In genomic region chr1:111483166-111483565, GRCh38 we compare ENCODE assay signal across 14 cellular contexts. TPM values are rescaled to one million over a fixed set of nuclear protein-coding genes. Genes with fewer than 3 reads are reported as not detected.
"Had no signal": no experiment of that assay in that cellular context is flagged by ENCODE, and none has a peak within 500 bp of the region (broad histone marks: within the 10 kb centered on the region; RNA-seq: fewer than 3 reads in every experiment).

No MANE protein-coding gene starts in this region.

- H3K27me3 ChIP-seq: cardiac muscle cell, gastroesophageal sphincter, pancreas, tibial nerve had no signal

- H3K4me3 ChIP-seq: cardiac muscle cell, gastroesophageal sphincter, heart right ventricle, lower lobe of right lung, pancreas, tibial nerve had no signal

- ATAC-seq: activated T-cell treated with anti-CD3 and anti-CD28 coated beads, Interleukin-2, amount 50 U/mL, for 72 hours; gastroesophageal sphincter; lower lobe of right lung; pancreas had no signal

- H3K9me3 ChIP-seq: gastroesophageal sphincter, heart right ventricle, lower lobe of right lung, pancreas, tibial nerve had no signal

- H3K36me3 ChIP-seq: cardiac muscle cell, pancreas had no signal

- H3K4me1 ChIP-seq: pancreas had no signal

- DNase-seq: activated CD4-positive, alpha-beta T cell treated with anti-CD3 and anti-CD28 coated beads, Interleukin-2, amount 10 ng/mL, durations not matched to agents 7 days and 5 days; activated CD8-positive, alpha-beta memory T cell treated with anti-CD3 and anti-CD28 coated beads, Interleukin-2, amount 50 U/mL, for 48 hours; activated gamma-delta T cell; activated T-cell treated with anti-CD3 and anti-CD28 coated beads, Interleukin-2, amount 50 U/mL, for 72 hours; aorta; heart right ventricle; lower lobe of right lung; naive B cell; pancreas; stimulated activated naive B cell treated with anti-CD40 and anti-IgM and Interleukin-4, amounts not matched to agents 10 μg/mL and 1 μg/mL and 100 μg/mL, for 72 hours had no signal

- H3K27ac ChIP-seq: gastroesophageal sphincter, lower lobe of right lung, pancreas, tibial nerve had no signal

RNA-seq across cellular contexts. Expression of gene ADORA3, which starts 20.3 kb away (rescaled TPM):
- total RNA-seq: cardiac muscle cell, mononuclear cell had no signal
- polyA plus RNA-seq: cardiac muscle cell had no signal

RNA-seq across cellular contexts. Expression of gene TMIGD3, which starts 20.3 kb away (rescaled TPM):
- total RNA-seq: activated CD4-positive, alpha-beta T cell treated with anti-CD3 and anti-CD28 coated beads, Interleukin-2, amount 10 ng/mL, durations not matched to agents 7 days and 5 days; activated T-cell treated with anti-CD3 and anti-CD28 coated beads, Interleukin-2, amount 50 U/mL, for 72 hours; cardiac muscle cell; mononuclear cell had no signal
- polyA plus RNA-seq: cardiac muscle cell had no signal
